19 cellular contexts compared by ENCODE assay signal in genomic region chr15:34782901-34783300, GRCh38. TPM values are rescaled to one million over a fixed set of nuclear protein-coding genes. Genes with fewer than 3 reads are reported as not detected.
DNase-seq lines count a peak whose midpoint lies in the region; ATAC-seq and TF ChIP-seq lines count a peak whose summit lies in the region.
"Had no signal": no experiment of that assay in that cellular context is flagged by ENCODE, and none has a peak within 500 bp of the region (broad histone marks: within the 10 kb centered on the region; RNA-seq: fewer than 3 reads in every experiment).

No MANE protein-coding gene starts in this region.

- H3K9me3 ChIP-seq in mucosa of descending colon = no peaks in the 10 kb centered on the region
- H3K9me3 ChIP-seq: BE2C, Caco-2 had no signal

- CTCF ChIA-PET in RWPE1 (lab: Yijun Ruan, JAX) = no interaction called here

- DNase-seq in HT-29 (ENCODE audit: low spot score) = peak; percentile 12
- DNase-seq in RWPE1 (ENCODE audit: low spot score) = peak; percentile 36
- peak; percentile 71 for DNase-seq in epithelial cell of esophagus (ENCODE audit: low read depth)
- DNase-seq in mucosa of descending colon = no peak
- DNase-seq in coronary artery (ENCODE audit: low spot score) = no peak
- no peak for DNase-seq in DMS153 (lab: John Stamatoyannopoulos, UW)
- DNase-seq in NCI-H82 (lab: John Stamatoyannopoulos, UW) = no peak
- DNase-seq: ACHN; BE2C; C1 segment of cervical spinal cord; Caco-2; CD4-positive, alpha-beta T cell; DND-41; EL; H9; KG1 had no signal

- H3K4me1 ChIP-seq in mucosa of descending colon (ENCODE audit: low read depth) = no peaks in the 10 kb centered on the region
- H3K4me1 ChIP-seq: Caco-2 had no signal

- intact Hi-C loops in mucosa of descending colon (cut with DNase I, micrococcal nuclease) = no loop called here

- no peak overlapping the region for H3K27ac ChIP-seq in RWPE1
- H3K27ac ChIP-seq in coronary artery = no peak overlapping the region

- H3K4me3 ChIP-seq in epithelial cell of esophagus (ENCODE audit: low read length) (no peak overlapping the region), mucosa of descending colon (no peak overlapping the region), coronary artery (no peak overlapping the region)
- H3K4me3 ChIP-seq: GM12878 had no signal

- TF ChIP-seq CTCF in RWPE1 (conservative IDR thresholded peaks at IDR 0.05; ENCODE audit: low read depth) (no peak), epithelial cell of esophagus (IDR thresholded peaks at IDR 0.05; ENCODE audit: insufficient read depth, low read depth, low read length, missing control alignments) (no peak), mucosa of descending colon (IDR thresholded peaks at IDR 0.05) (no peak), coronary artery (IDR thresholded peaks at IDR 0.05) (no peak)

- ATAC-seq in mucosa of descending colon = peak; percentile 56
- ATAC-seq in GM19023 (IDR thresholded peaks at IDR 0.05; ENCODE audit: unreplicated experiment) = no peak
- ATAC-seq: GM12878 had no signal

- POLR2A ChIA-PET in RWPE1 (lab: Yijun Ruan, JAX; ENCODE audit: low non-redundant PET) = no interaction called here

- H3K36me3 ChIP-seq in mucosa of descending colon (ENCODE audit: low read depth) = no peaks in the 10 kb centered on the region
- H3K36me3 ChIP-seq: BE2C had no signal

RNA-seq across cellular contexts. Expression of gene ACTC1, which starts 12.4 kb away (rescaled TPM):
- not detected in 2 replicates for total RNA-seq in HT-29 (2014; rRNA removed; shearing (Covaris generic))
- 10 to 100 TPM in 1 of 3 donors, 1 to 10 TPM in 1, under 1 TPM in 1; 0.64 to 10.7 (median 1.3) TPM for total RNA-seq in mucosa of descending colon
- total RNA-seq: Caco-2; CD4-positive, alpha-beta T cell; G401; GM12878 had no signal

RNA-seq across cellular contexts. Expression of gene GJD2, which starts 28.1 kb away (rescaled TPM):
- not detected in 2 replicates for total RNA-seq in HT-29 (2014; rRNA removed; shearing (Covaris generic))
- not detected for total RNA-seq in mucosa of descending colon
- total RNA-seq: Caco-2; CD4-positive, alpha-beta T cell; GM12878; H9 had no signal

Comparison
In these comparisons a context has a peak if more than half of its experiments do, and no peak if none do; other contexts are left out.
1. DNase-seq: peak in HT-29 (single experiment), RWPE1 (single experiment) and epithelial cell of esophagus (single experiment); none in mucosa of descending colon (0 of 3), coronary artery (single experiment), DMS153 (single experiment) and NCI-H82 (single experiment).